In genomic region chrX:145247203-145247602, GRCh38 we compare ENCODE assay signal across 4 cellular contexts. TPM values are rescaled to one million over a fixed set of nuclear protein-coding genes. Genes with fewer than 3 reads are reported as not detected.
"Had no signal": no experiment of that assay in that cellular context is flagged by ENCODE, and none has a peak within 500 bp of the region (broad histone marks: within the 10 kb centered on the region; RNA-seq: fewer than 3 reads in every experiment).

TSS of gene SPANXN1 (plus strand) at chrX:145247503. CDS start at chrX:145247587, 84 bp downstream.

RNA-seq across cellular contexts. Expression of gene SPANXN1, which starts in this region (rescaled TPM):
- total RNA-seq: LHCN-M2, M059J, MCF 10A, NCI-H460 had no signal
